Comparison of ENCODE assay signal across 20 cellular contexts in genomic region chr11:1843098-1843473, GRCh38. TPM values are rescaled to one million over a fixed set of nuclear protein-coding genes. Genes with fewer than 3 reads are reported as not detected.
DNase-seq lines count a peak whose midpoint lies in the region; ATAC-seq and TF ChIP-seq lines count a peak whose summit lies in the region.
"Had no signal": no experiment of that assay in that cellular context is flagged by ENCODE, and none has a peak within 500 bp of the region (broad histone marks: within the 10 kb centered on the region; RNA-seq: fewer than 3 reads in every experiment).

No MANE protein-coding gene starts in this region.

- peak overlapping the region; percentile 42 to 96 (median 93) for H3K27ac ChIP-seq in adrenal gland
- peak overlapping the region in 2 of 3 donors; percentile 26 to 33 for H3K27ac ChIP-seq in right lobe of liver
- H3K27ac ChIP-seq in skeletal muscle tissue (ENCODE audit: low read depth, low read length), result peak overlapping the region; percentile 56
- H3K27ac ChIP-seq: vagina had no signal

- intact Hi-C loops in activated naive CD4-positive, alpha-beta T cell treated with anti-CD3 and anti-CD28 coated beads for 36 hours (cut with micrococcal nuclease), result no loop called here
- intact Hi-C loops in adrenal gland (cut with DNase I) (no loop called here), right lobe of liver (cut with DNase I) (no loop called here)

- peak overlapping the region in 1 of 3 donors; percentile 85 for H3K9ac ChIP-seq in skeletal muscle tissue (ENCODE audit: low read depth in 1 of 3, low read length in 3 of 3)

- H3K36me3 ChIP-seq in adrenal gland (replicated peaks in 1 of 2) (no peaks in the 10 kb centered on the region), right lobe of liver (no peaks in the 10 kb centered on the region), skeletal muscle tissue (ENCODE audit: control insufficient read depth in 3 of 3, insufficient read depth in 3 of 3, low read length in 3 of 3) (peaks cover 3 to 5% (median 5%) of the 10 kb centered on the region in 3 donors)
- H3K36me3 ChIP-seq: MG63, vagina had no signal

- 39 to 50% (median 49%) methylated on average over 8 to 11 of the region's 11 CpGs for WGBS in adrenal gland, 4 donors
- WGBS in right lobe of liver (ENCODE audit: insufficient coverage, low coverage, low lambda C conversion rate, missing lambda C conversion rate), result 58% methylated on average over 8 of the region's 11 CpGs

- DNase-seq in activated naive CD4-positive, alpha-beta T cell treated with anti-CD3 and anti-CD28 coated beads for 36 hours, result no peak
- DNase-seq in adrenal gland (peak in 4 of 7 donors; percentile 57 to 64 (median 59)), right lobe of liver (no peak), iPS-NIHi7 (ENCODE audit: extremely low spot score) (no peak), GDM1 (lab: John Stamatoyannopoulos, UW) (no peak)
- DNase-seq: ACHN; H7; MG63; NCI-H2081; NCI-H524 treated with DMSO at 0.1 percent for 48 hours; stimulated activated naive CD8-positive, alpha-beta T cell treated with anti-CD3 and anti-CD28 coated beads, Interleukin-15, amount 100 ng/mL, for 72 hours had no signal

- H3K36me3 Mint-ChIP-seq in activated naive CD4-positive, alpha-beta T cell treated with anti-CD3 and anti-CD28 coated beads, Interleukin-2, amount 50 U/mL, for 24 hours, result no peaks in the 10 kb centered on the region
- H3K36me3 Mint-ChIP-seq in activated naive CD4-positive, alpha-beta T cell treated with anti-CD3 and anti-CD28 coated beads for 36 hours (ENCODE audit: low read depth), result no peaks in the 10 kb centered on the region
- H3K36me3 Mint-ChIP-seq: WTC11 had no signal

- TF ChIP-seq CTCF in adrenal gland (IDR thresholded peaks at IDR 0.05) (no peak), right lobe of liver (IDR thresholded peaks at IDR 0.05) (no peak)

- TF ChIP-seq POLR2A in adrenal gland (IDR thresholded peaks at IDR 0.05) (peak in 1 of 2 donors; percentile 27), right lobe of liver (IDR thresholded peaks at IDR 0.05) (no peak)

- ATAC-seq in right lobe of liver, result no peak
- no peak for ATAC-seq in HG02798 (IDR thresholded peaks at IDR 0.05; ENCODE audit: poor library complexity, unreplicated experiment)
- ATAC-seq: stimulated activated naive CD8-positive, alpha-beta T cell treated with anti-CD3 and anti-CD28 coated beads, Interleukin-15, amount 100 ng/mL, for 72 hours; WTC11 had no signal

- no peaks in the 10 kb centered on the region for H3K9me3 Mint-ChIP-seq in activated naive CD4-positive, alpha-beta T cell treated with anti-CD3 and anti-CD28 coated beads, Interleukin-2, amount 50 U/mL, for 24 hours
- H3K9me3 Mint-ChIP-seq in activated naive CD4-positive, alpha-beta T cell treated with anti-CD3 and anti-CD28 coated beads for 36 hours, result no peaks in the 10 kb centered on the region
- H3K9me3 Mint-ChIP-seq: stimulated activated naive CD8-positive, alpha-beta T cell treated with anti-CD3 and anti-CD28 coated beads, Interleukin-15, amount 100 ng/mL, for 72 hours; WTC11 had no signal

- no peak overlapping the region for H3K4me3 ChIP-seq in adrenal gland
- no peak overlapping the region for H3K4me3 ChIP-seq in right lobe of liver
- H3K4me3 ChIP-seq in skeletal muscle tissue (ENCODE audit: low read length in 3 of 3), result no peak overlapping the region
- H3K4me3 ChIP-seq: MG63, vagina had no signal

- no peaks in the 10 kb centered on the region for H3K27me3 ChIP-seq in adrenal gland
- no peaks in the 10 kb centered on the region for H3K27me3 ChIP-seq in right lobe of liver
- no peaks in the 10 kb centered on the region for H3K27me3 ChIP-seq in skeletal muscle tissue (ENCODE audit: control insufficient read depth in 3 of 3, insufficient read depth in 3 of 3, low read length in 3 of 3)
- H3K27me3 ChIP-seq: MG63, vagina had no signal

- peaks cover 43% of the 10 kb centered on the region for H3K4me1 Mint-ChIP-seq in activated naive CD4-positive, alpha-beta T cell treated with anti-CD3 and anti-CD28 coated beads, Interleukin-2, amount 50 U/mL, for 24 hours
- H3K4me1 Mint-ChIP-seq in activated naive CD4-positive, alpha-beta T cell treated with anti-CD3 and anti-CD28 coated beads for 36 hours (ENCODE audit: low read depth), result peaks cover 45% of the 10 kb centered on the region
- H3K4me1 Mint-ChIP-seq: WTC11 had no signal

- H3K9me3 ChIP-seq in adrenal gland (replicated peaks in 1 of 3) (no peaks in the 10 kb centered on the region), right lobe of liver (no peaks in the 10 kb centered on the region), skeletal muscle tissue (ENCODE audit: control insufficient read depth in 3 of 3, low read length in 3 of 3) (no peaks in the 10 kb centered on the region)
- H3K9me3 ChIP-seq: MG63, vagina had no signal

- H3K27ac Mint-ChIP-seq in activated naive CD4-positive, alpha-beta T cell treated with anti-CD3 and anti-CD28 coated beads, Interleukin-2, amount 50 U/mL, for 24 hours, result peak overlapping the region; percentile 84
- H3K27ac Mint-ChIP-seq in activated naive CD4-positive, alpha-beta T cell treated with anti-CD3 and anti-CD28 coated beads for 36 hours, result no peak overlapping the region
- H3K27ac Mint-ChIP-seq: WTC11 had no signal

- peak overlapping the region; percentile 19 for H3K4me3 Mint-ChIP-seq in activated naive CD4-positive, alpha-beta T cell treated with anti-CD3 and anti-CD28 coated beads, Interleukin-2, amount 50 U/mL, for 24 hours
- H3K4me3 Mint-ChIP-seq in activated naive CD4-positive, alpha-beta T cell treated with anti-CD3 and anti-CD28 coated beads for 36 hours, result no peak overlapping the region
- H3K4me3 Mint-ChIP-seq: WTC11 had no signal

- CTCF ChIA-PET in activated naive CD4-positive, alpha-beta T cell treated with anti-CD3 and anti-CD28 coated beads for 36 hours (lab: Charles Lee), result interaction anchor here (0.6 kb wide), 1 partner anchor 10 kb away, joined by 3 read pairs; no protein-coding TSS in a partner anchor

- H3K27me3 Mint-ChIP-seq in activated naive CD4-positive, alpha-beta T cell treated with anti-CD3 and anti-CD28 coated beads, Interleukin-2, amount 50 U/mL, for 24 hours, result no peaks in the 10 kb centered on the region
- no peaks in the 10 kb centered on the region for H3K27me3 Mint-ChIP-seq in activated naive CD4-positive, alpha-beta T cell treated with anti-CD3 and anti-CD28 coated beads for 36 hours (ENCODE audit: low read depth)

- H3K4me1 ChIP-seq in adrenal gland (replicated peaks in 1 of 2), result peaks cover 62 to 63% of the 10 kb centered on the region in 2 donors
- H3K4me1 ChIP-seq in right lobe of liver, result peaks cover 0 to 4% (median 0%) of the 10 kb centered on the region in 4 donors
- peaks cover 15 to 49% (median 18%) of the 10 kb centered on the region in 3 donors for H3K4me1 ChIP-seq in skeletal muscle tissue (ENCODE audit: control insufficient read depth in 3 of 3, insufficient read depth in 3 of 3, low read length in 3 of 3)

RNA-seq across cellular contexts. Expression of gene TNNI2, which starts 4.3 kb away (rescaled TPM):
- not detected for total RNA-seq in activated naive CD4-positive, alpha-beta T cell treated with anti-CD3 and anti-CD28 coated beads for 36 hours
- 1 to 10 TPM in 3 of 8 donors, under 1 TPM in 2, not detected in 3; 0.55 to 4.2 (median 1.4) TPM for total RNA-seq in adrenal gland
- polyA plus RNA-seq in adrenal gland, result 10 to 100 TPM in 2 of 3 donors, 1 to 10 TPM in 1; 1.9 to 21.8 (median 12.0) TPM
- 1 to 10 TPM in 2 of 6 experiments, under 1 TPM in 1, not detected in 3; 0.31 to 1.9 (median 1.1) TPM for total RNA-seq in right lobe of liver
- total RNA-seq in skeletal muscle tissue, result 2,937 TPM
- total RNA-seq: endothelial cell of umbilical vein, H7, vagina, WTC11 had no signal
- polyA plus RNA-seq: endothelial cell of umbilical vein had no signal

RNA-seq across cellular contexts. Expression of gene SYT8, which starts 8.3 kb away (rescaled TPM):
- total RNA-seq in activated naive CD4-positive, alpha-beta T cell treated with anti-CD3 and anti-CD28 coated beads for 36 hours, result not detected
- total RNA-seq in adrenal gland (1 to 10 TPM in 1 of 8 donors, under 1 TPM in 1, not detected in 6; 0.61 to 1.2 TPM), right lobe of liver (under 1 TPM in 1 of 6 experiments, not detected in 5; 0.68 TPM), skeletal muscle tissue (not detected)
- 1 to 10 TPM in 1 of 3 donors, under 1 TPM in 1, not detected in 1; 0.91 to 3.1 TPM for polyA plus RNA-seq in adrenal gland
- total RNA-seq: endothelial cell of umbilical vein, H7, mononuclear cell, posterior vena cava had no signal
- polyA plus RNA-seq: endothelial cell of umbilical vein had no signal

RNA-seq across cellular contexts. Expression of gene LSP1, which starts 9.8 kb away (rescaled TPM):
- total RNA-seq in activated naive CD4-positive, alpha-beta T cell treated with anti-CD3 and anti-CD28 coated beads for 36 hours, result 10 to 100 TPM; 42.4 to 42.9 TPM
- total RNA-seq in adrenal gland (100 to 1,000 TPM; 158 to 323 (median 250) TPM), right lobe of liver (10 to 100 TPM in 3 of 6 experiments, 1 to 10 TPM in 3; 2.3 to 20.6 (median 8.8) TPM), skeletal muscle tissue (29.2 TPM)
- polyA plus RNA-seq in adrenal gland, result 1,000 to 10,000 TPM in 1 of 3 donors, 100 to 1,000 TPM in 2; 319 to 1,341 (median 324) TPM
- total RNA-seq: endothelial cell of umbilical vein had no signal
- polyA plus RNA-seq: endothelial cell of umbilical vein had no signal

RNA-seq across cellular contexts. Expression of gene PRR33, which starts 48.6 kb away (rescaled TPM):
- total RNA-seq in activated naive CD4-positive, alpha-beta T cell treated with anti-CD3 and anti-CD28 coated beads for 36 hours, result under 1 TPM; 0.07 to 0.12 TPM
- total RNA-seq in adrenal gland (under 1 TPM in 4 of 8 donors, not detected in 4; 0.07 to 0.30 (median 0.15) TPM), right lobe of liver (not detected), skeletal muscle tissue (1.0 TPM)
- 1 to 10 TPM in 2 of 3 donors, not detected in 1; 1.1 to 2.3 TPM for polyA plus RNA-seq in adrenal gland
- total RNA-seq: chondrocyte, endothelial cell of umbilical vein, H7, mononuclear cell, vagina, WTC11 had no signal
- polyA plus RNA-seq: endothelial cell of umbilical vein had no signal

Comparison
In these comparisons a context has a peak if more than half of its experiments do, and no peak if none do; other contexts are left out.
1. DNase-seq: peak in adrenal gland (4 of 7); none in activated naive CD4-positive, alpha-beta T cell treated with anti-CD3 and anti-CD28 coated beads for 36 hours (single experiment), right lobe of liver (0 of 3), iPS-NIHi7 (single experiment) and GDM1 (single experiment).
2. H3K27ac ChIP-seq: peak in every context shown above with its lines; median percentile 93 in adrenal gland; 56 in skeletal muscle tissue; 30 in right lobe of liver.
3. RNA of gene TNNI2, which starts 4.3 kb away (total RNA-seq): 2,937 TPM in skeletal muscle tissue (single experiment); 0.55 to 4.2 TPM in adrenal gland, 0.31 to 1.9 TPM in right lobe of liver and not detected in activated naive CD4-positive, alpha-beta T cell treated with anti-CD3 and anti-CD28 coated beads for 36 hours; every median in the first group is over 100 times any median in the second.